In genomic region chr1:3454811-3455618, GRCh38 we compare ENCODE assay signal across 8 cellular contexts. TPM values are rescaled to one million over a fixed set of nuclear protein-coding genes. Genes with fewer than 3 reads are reported as not detected.
A peak's percentile ranks its signal among the peaks of the same experiment; 100 is the strongest.
DNase-seq lines count a peak whose midpoint lies in the region; ATAC-seq and TF ChIP-seq lines count a peak whose summit lies in the region.

No MANE protein-coding gene starts in this region.

- H3K27ac ChIP-seq in esophagus squamous epithelium (peak overlapping the region; percentile 72 to 85 (median 80)), osteoblast (ENCODE audit: low read depth, low read length) (no peak overlapping the region)

- H2AFZ ChIP-seq in osteoblast (ENCODE audit: low read length): no peak overlapping the region

- H3K79me2 ChIP-seq in osteoblast (ENCODE audit: insufficient read depth, low read length): no peaks in the 10 kb centered on the region

- H4K20me1 ChIP-seq in osteoblast (ENCODE audit: insufficient read depth, low read length): peaks cover 4% of the 10 kb centered on the region

- no peaks in the 10 kb centered on the region for H3K9me3 ChIP-seq in esophagus squamous epithelium
- H3K9me3 ChIP-seq in osteoblast (ENCODE audit: low read depth, low read length): no peaks in the 10 kb centered on the region

- H3K27me3 ChIP-seq in esophagus squamous epithelium (peaks cover 0 to 57% (median 2%) of the 10 kb centered on the region in 4 donors), osteoblast (ENCODE audit: insufficient read depth, low read length) (peaks cover 10% of the 10 kb centered on the region)

- H3K4me2 ChIP-seq in osteoblast (ENCODE audit: insufficient read depth, low read length): no peak overlapping the region

- intact Hi-C loops in esophagus squamous epithelium (cut with DNase I): loop anchor here (5.0 kb wide), 1 partner anchor 167 kb away; no protein-coding TSS in a partner anchor

- H3K4me1 ChIP-seq in esophagus squamous epithelium (peaks cover 40 to 73% (median 45%) of the 10 kb centered on the region in 3 donors), osteoblast (ENCODE audit: insufficient read depth, low read length) (no peaks in the 10 kb centered on the region)

- H3K36me3 ChIP-seq in esophagus squamous epithelium: no peaks in the 10 kb centered on the region
- H3K36me3 ChIP-seq in osteoblast (ENCODE audit: insufficient read depth, low read length): no peaks in the 10 kb centered on the region

- 29 to 66% methylated on average over 5 to 8 of the region's 46 CpGs for WGBS in esophagus squamous epithelium, 2 donors

- H3K4me3 ChIP-seq in esophagus squamous epithelium (peak overlapping the region; percentile 53 to 83 (median 68)), osteoblast (ENCODE audit: insufficient read depth, low read length) (peak overlapping the region; percentile 37)

- ATAC-seq in HG02870 (IDR thresholded peaks at IDR 0.05; ENCODE audit: unreplicated experiment): no peak

- DNase-seq in DMS153 treated with DMSO at 0.1 percent for 48 hours (lab: John Stamatoyannopoulos, UW; ENCODE audit: unreplicated experiment) (peak; percentile 11), DMS153 (lab: John Stamatoyannopoulos, UW) (no peak), NCI-H510A treated with DMSO at 0.1 percent for 48 hours (lab: John Stamatoyannopoulos, UW) (peak; percentile 39), esophagus squamous epithelium (lab: John Stamatoyannopoulos, UW) (no peak), osteoblast (ENCODE audit: insufficient read length, low spot score, missing footprints) (peak; percentile 77), inferior parietal cortex (ENCODE audit: extremely low spot score) (no peak), mesenteric fat pad (ENCODE audit: low spot score) (no peak)

- TF ChIP-seq POLR2A in esophagus squamous epithelium (IDR thresholded peaks at IDR 0.05): no peak

- TF ChIP-seq CTCF in esophagus squamous epithelium (IDR thresholded peaks at IDR 0.05) (no peak), osteoblast (IDR thresholded peaks at IDR 0.05; ENCODE audit: extremely low read depth, low read depth, low read length) (no peak)

RNA-seq across cellular contexts. Expression of gene ARHGEF16, which starts 0.6 kb away (rescaled TPM):
- total RNA-seq in esophagus squamous epithelium: 10 to 100 TPM in 3 of 4 donors, 1 to 10 TPM in 1; 8.4 to 24.6 (median 22.4) TPM
- total RNA-seq in osteoblast: not detected in 2 replicates
- total RNA-seq in mesenteric fat pad: 1.6 TPM

Comparison
In these comparisons a context has a peak if more than half of its experiments do, and no peak if none do; other contexts are left out.
1. DNase-seq: peak in DMS153 treated with DMSO at 0.1 percent for 48 hours (single experiment), NCI-H510A treated with DMSO at 0.1 percent for 48 hours (single experiment) and osteoblast (single experiment); none in DMS153 (single experiment), esophagus squamous epithelium (single experiment), inferior parietal cortex (single experiment) and mesenteric fat pad (single experiment).